Comparison of ENCODE assay signal across 14 cellular contexts in genomic region chr10:30742471-30742870, GRCh38.
DNase-seq lines count a peak whose midpoint lies in the region; ATAC-seq and FAIRE-seq lines count a peak whose summit lies in the region.
"Had no signal": no experiment of that assay in that cellular context is flagged by ENCODE, and none has a peak within 500 bp of the region (broad histone marks: within the 10 kb centered on the region; RNA-seq: fewer than 3 reads in every experiment).

No MANE protein-coding gene starts in this region.

- H3K9me3 Mint-ChIP-seq in activated CD4-positive, alpha-beta memory T cell treated with anti-CD3 and anti-CD28 coated beads, Interleukin-2, amount 10 ng/mL, durations not matched to agents 7 days and 5 days, result peaks cover 6% of the 10 kb centered on the region

- H3K4me3 Mint-ChIP-seq in activated CD4-positive, alpha-beta memory T cell treated with anti-CD3 and anti-CD28 coated beads, Interleukin-2, amount 10 ng/mL, durations not matched to agents 7 days and 5 days, result no peak overlapping the region
- H3K4me3 Mint-ChIP-seq: neural crest cell had no signal

- H3K27me3 Mint-ChIP-seq in activated CD4-positive, alpha-beta memory T cell treated with anti-CD3 and anti-CD28 coated beads, Interleukin-2, amount 10 ng/mL, durations not matched to agents 7 days and 5 days, result no peaks in the 10 kb centered on the region

- H3K4me1 Mint-ChIP-seq in activated CD4-positive, alpha-beta memory T cell treated with anti-CD3 and anti-CD28 coated beads, Interleukin-2, amount 10 ng/mL, durations not matched to agents 7 days and 5 days, result peaks cover 39% of the 10 kb centered on the region
- H3K4me1 Mint-ChIP-seq: neural crest cell had no signal

- POLR2A ChIA-PET in activated CD4-positive, alpha-beta memory T cell treated with anti-CD3 and anti-CD28 coated beads, Interleukin-2, amount 10 ng/mL, durations not matched to agents 7 days and 5 days (lab: Charles Lee), result no interaction called here

- FAIRE-seq in RCC 7860 (lab: Jason Lieb, UNC), result no peak
- FAIRE-seq: endothelial cell of umbilical vein had no signal

- ATAC-seq in GM18867 (IDR thresholded peaks at IDR 0.05; ENCODE audit: unreplicated experiment), result peak; percentile 84
- ATAC-seq in GM21381 (IDR thresholded peaks at IDR 0.05; ENCODE audit: unreplicated experiment), result peak; percentile 73
- ATAC-seq in HG03103 (IDR thresholded peaks at IDR 0.05; ENCODE audit: low read depth, unreplicated experiment), result peak; percentile 82

- peak overlapping the region; percentile 16 for H3K27ac Mint-ChIP-seq in activated CD4-positive, alpha-beta memory T cell treated with anti-CD3 and anti-CD28 coated beads, Interleukin-2, amount 10 ng/mL, durations not matched to agents 7 days and 5 days

- peaks cover 4% of the 10 kb centered on the region for H3K36me3 Mint-ChIP-seq in activated CD4-positive, alpha-beta memory T cell treated with anti-CD3 and anti-CD28 coated beads, Interleukin-2, amount 10 ng/mL, durations not matched to agents 7 days and 5 days (ENCODE audit: low read depth)

- CTCF ChIA-PET in activated CD4-positive, alpha-beta memory T cell treated with anti-CD3 and anti-CD28 coated beads, Interleukin-2, amount 10 ng/mL, durations not matched to agents 7 days and 5 days (lab: Charles Lee), result no interaction called here

- no peak for DNase-seq in activated CD4-positive, alpha-beta memory T cell treated with anti-CD3 and anti-CD28 coated beads, Interleukin-2, amount 10 ng/mL, durations not matched to agents 7 days and 5 days
- no peak for DNase-seq in COLO668 (lab: John Stamatoyannopoulos, UW; ENCODE audit: unreplicated experiment)
- no peak for DNase-seq in SK-N-DZ (ENCODE audit: low spot score)
- DNase-seq in RCC 7860 (ENCODE audit: low spot score), result no peak
- no peak for DNase-seq in SKM-1 treated with dmso at 0.1 percent for 144 hours (lab: John Stamatoyannopoulos, UW; ENCODE audit: unreplicated experiment)
- DNase-seq: amniotic stem cell, DMS53, HCEC 1CT, uterus had no signal
